ENCODE assay signal across 9 cellular contexts in the genomic region with DNA sequence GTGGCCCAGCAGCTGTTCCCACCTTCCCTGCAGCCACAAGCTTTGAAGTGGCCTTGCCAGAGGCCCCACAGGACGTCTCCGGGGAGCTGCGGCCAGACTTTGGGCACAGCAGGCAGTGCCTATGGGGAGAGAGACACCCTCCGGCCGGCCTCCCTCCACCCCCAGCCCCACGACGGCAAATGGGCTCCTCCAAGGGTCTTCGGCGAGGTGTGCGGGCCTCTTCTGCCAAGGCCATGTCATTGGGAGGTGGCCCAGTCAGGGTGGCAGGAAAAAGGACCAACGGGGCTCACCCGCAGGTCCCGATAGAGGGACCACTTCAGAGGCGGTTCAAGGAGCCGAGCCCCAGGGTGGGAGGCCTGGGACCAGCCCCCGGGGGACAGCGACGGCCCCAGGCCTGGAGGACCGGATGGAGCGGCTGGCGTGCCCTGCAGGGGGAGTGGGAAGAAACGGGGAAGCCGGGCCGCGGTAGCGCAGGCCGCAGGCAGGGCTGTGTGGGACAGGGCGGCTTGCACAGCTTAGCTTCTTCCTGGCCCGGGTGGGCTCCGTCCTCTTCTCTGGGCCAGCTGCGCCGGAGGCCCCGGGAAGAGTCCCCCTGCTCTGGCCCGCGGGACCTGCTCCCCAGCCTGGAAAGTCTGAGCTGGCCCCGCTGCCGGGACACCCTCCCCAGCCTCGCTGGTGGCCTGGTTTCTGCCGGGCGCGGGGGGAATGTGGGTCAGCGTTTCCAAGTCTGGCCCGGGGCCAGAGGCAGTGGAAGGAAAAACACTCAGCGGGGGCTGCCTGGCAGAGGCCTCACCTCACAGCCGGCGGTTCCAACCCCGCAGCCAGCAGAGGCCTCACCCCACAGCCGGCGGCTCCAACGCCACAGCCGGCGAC. TPM values are rescaled to one million over a fixed set of nuclear protein-coding genes. Genes with fewer than 3 reads are reported as not detected.
DNase-seq lines count a peak whose midpoint lies in the region; ATAC-seq and TF ChIP-seq lines count a peak whose summit lies in the region.
"Had no signal": no experiment of that assay in that cellular context is flagged by ENCODE, and none has a peak within 500 bp of the region (broad histone marks: within the 10 kb centered on the region; RNA-seq: fewer than 3 reads in every experiment).

No MANE protein-coding gene starts in this region.

- no peak for TF ChIP-seq EP300 in transverse colon (IDR thresholded peaks at IDR 0.05; ENCODE audit: low read depth)

- peak in 1 of 2 donors; percentile 27 for ATAC-seq in lower lobe of right lung

- H3K27ac ChIP-seq in lower lobe of right lung (peak overlapping the region; percentile 75), transverse colon (peak overlapping the region; percentile 79 to 90 (median 82))

- H3K27me3 ChIP-seq in lower lobe of right lung (ENCODE audit: low read depth), result no peaks in the 10 kb centered on the region
- no peaks in the 10 kb centered on the region for H3K27me3 ChIP-seq in transverse colon

- peak; percentile 39 for DNase-seq in NCI-H146 (lab: John Stamatoyannopoulos, UW)
- DNase-seq in NCI-H146 treated with DMSO at 0.1 percent for 48 hours (lab: John Stamatoyannopoulos, UW; ENCODE audit: unreplicated experiment), result no peak
- DNase-seq in choroid plexus epithelial cell (ENCODE audit: low read depth), result peak; percentile 71
- DNase-seq in lower lobe of right lung, result no peak
- peak; percentile 58 for DNase-seq in transverse colon
- DNase-seq in NCI-H82 (lab: John Stamatoyannopoulos, UW), result no peak
- DNase-seq in HuH-7 (ENCODE audit: low spot score), result no peak
- no peak for DNase-seq in T1000 (lab: John Stamatoyannopoulos, UW)
- DNase-seq: activated CD4-positive, alpha-beta T cell treated with anti-CD3 and anti-CD28 coated beads for 4 hours had no signal

- H3K36me3 ChIP-seq in lower lobe of right lung (no peaks in the 10 kb centered on the region), transverse colon (no peaks in the 10 kb centered on the region)

- 77% methylated on average over 52 of the region's 52 CpGs; no CpG with 5 or more reads in 1 of the 2 donors for WGBS in transverse colon (ENCODE audit: low coverage in 1 of 2), 2 donors

- peaks cover 30% of the 10 kb centered on the region for H3K4me1 ChIP-seq in lower lobe of right lung
- H3K4me1 ChIP-seq in transverse colon, result peaks cover 19 to 34% (median 28%) of the 10 kb centered on the region in 4 donors

- H3K4me3 ChIP-seq in choroid plexus epithelial cell (ENCODE audit: low read depth, low read length), result no peak overlapping the region
- peak overlapping the region; percentile 19 for H3K4me3 ChIP-seq in lower lobe of right lung
- H3K4me3 ChIP-seq in transverse colon, result peak overlapping the region in 1 of 4 donors; percentile 34

- in situ Hi-C loops in transverse colon (cut with MboI; ENCODE audit: low pct_ligation_motif_present in 1 of 4, low pct_unique_long_range_greater_than_20kb in 1 of 4, low sequenced_read_pairs in 3 of 4), result no loop called here

- intact Hi-C loops in lower lobe of right lung (cut with DNase I) (no loop called here), transverse colon (cut with DNase I; ENCODE audit: low total_unique reads) (no loop called here)

- TF ChIP-seq POLR2A in transverse colon (IDR thresholded peaks at IDR 0.05), result no peak

- TF ChIP-seq CTCF in choroid plexus epithelial cell (conservative IDR thresholded peaks at IDR 0.05; ENCODE audit: low read depth, low read length) (no peak), lower lobe of right lung (IDR thresholded peaks at IDR 0.05) (no peak), transverse colon (IDR thresholded peaks at IDR 0.05) (no peak)

- no peaks in the 10 kb centered on the region for H3K9me3 ChIP-seq in lower lobe of right lung
- H3K9me3 ChIP-seq in transverse colon, result no peaks in the 10 kb centered on the region

RNA-seq across cellular contexts. Expression of gene SPON2, which starts 21.9 kb away (rescaled TPM):
- total RNA-seq in lower lobe of right lung, result 32.0 TPM
- total RNA-seq in transverse colon, result 100 to 1,000 TPM in 1 of 4 donors, 10 to 100 TPM in 3; 45.4 to 127 (median 53.1) TPM

RNA-seq across cellular contexts. Expression of gene CTBP1, which starts 54.7 kb away (rescaled TPM):
- total RNA-seq in lower lobe of right lung (165 TPM), transverse colon (100 to 1,000 TPM; 183 to 457 (median 243) TPM)

Comparison
In these comparisons a context has a peak if more than half of its experiments do, and no peak if none do; other contexts are left out.
1. DNase-seq: peak in NCI-H146 (single experiment), choroid plexus epithelial cell (single experiment) and transverse colon (single experiment); none in NCI-H146 treated with DMSO at 0.1 percent for 48 hours (single experiment), lower lobe of right lung (single experiment), NCI-H82 (single experiment), HuH-7 (single experiment) and T1000 (single experiment).